15 cellular contexts compared by ENCODE assay signal in genomic region chr11:47317078-47317828, GRCh38.
DNase-seq lines count a peak whose midpoint lies in the region; ATAC-seq lines count a peak whose summit lies in the region.
"Had no signal": no experiment of that assay in that cellular context is flagged by ENCODE, and none has a peak within 500 bp of the region (broad histone marks: within the 10 kb centered on the region; RNA-seq: fewer than 3 reads in every experiment).

No MANE protein-coding gene starts in this region.

- no peaks in the 10 kb centered on the region for H3K27me3 Mint-ChIP-seq in memory B cell
- H3K27me3 Mint-ChIP-seq: brain had no signal

- DNase-seq in NOMO-1 (lab: John Stamatoyannopoulos, UW; ENCODE audit: unreplicated experiment in 2 of 2) (peak; percentile 15 to 32), NOMO-1 treated with dmso at 0.1 percent for 144 hours (lab: John Stamatoyannopoulos, UW; ENCODE audit: unreplicated experiment) (no peak), memory B cell (ENCODE audit: low spot score in 2 of 2) (no peak), AG20443 (ENCODE audit: low spot score) (no peak)
- no peak for DNase-seq in stimulated activated CD4-positive, alpha-beta T cell treated with anti-CD3 and anti-CD28 coated beads, Interleukin-2, amount 100 ng/mL, for 48 hours
- DNase-seq in effector CD4-positive, alpha-beta T cell: no peak
- DNase-seq: 8988T; activated T-cell treated with anti-CD3 and anti-CD28 coated beads, Interleukin-2, amount 50 U/mL, for 48 hours; NCI-H1105; SHP77; upper lobe of left lung had no signal

- H3K4me3 Mint-ChIP-seq in memory B cell: no peak overlapping the region
- H3K4me3 Mint-ChIP-seq: brain had no signal

- no peaks in the 10 kb centered on the region for H3K9me3 Mint-ChIP-seq in memory B cell
- H3K9me3 Mint-ChIP-seq: brain had no signal

- peak overlapping the region; percentile 40 for H3K27ac Mint-ChIP-seq in memory B cell

- peaks cover 7% of the 10 kb centered on the region for H3K4me1 Mint-ChIP-seq in memory B cell
- H3K4me1 Mint-ChIP-seq: brain had no signal

- H3K36me3 Mint-ChIP-seq in memory B cell: peaks cover 24% of the 10 kb centered on the region

- ATAC-seq in GM21390 (IDR thresholded peaks at IDR 0.05; ENCODE audit: unreplicated experiment) (peak; percentile 80), HG03457 (IDR thresholded peaks at IDR 0.05; ENCODE audit: unreplicated experiment) (peak; percentile 78), memory B cell (ENCODE audit: low read depth) (peak; percentile 82)
- ATAC-seq: left lobe of liver had no signal

Comparison
In these comparisons a context has a peak if more than half of its experiments do, and no peak if none do; other contexts are left out.
1. DNase-seq: peak in NOMO-1 (2 of 2); none in NOMO-1 treated with dmso at 0.1 percent for 144 hours (single experiment), memory B cell (0 of 2), stimulated activated CD4-positive, alpha-beta T cell treated with anti-CD3 and anti-CD28 coated beads, Interleukin-2, amount 100 ng/mL, for 48 hours (0 of 2), AG20443 (single experiment) and effector CD4-positive, alpha-beta T cell (single experiment).
2. Peak in every context shown above with its lines, with median percentiles within 50 percentile points of each other: ATAC-seq.